22 cellular contexts compared by ENCODE assay signal in the genomic region with DNA sequence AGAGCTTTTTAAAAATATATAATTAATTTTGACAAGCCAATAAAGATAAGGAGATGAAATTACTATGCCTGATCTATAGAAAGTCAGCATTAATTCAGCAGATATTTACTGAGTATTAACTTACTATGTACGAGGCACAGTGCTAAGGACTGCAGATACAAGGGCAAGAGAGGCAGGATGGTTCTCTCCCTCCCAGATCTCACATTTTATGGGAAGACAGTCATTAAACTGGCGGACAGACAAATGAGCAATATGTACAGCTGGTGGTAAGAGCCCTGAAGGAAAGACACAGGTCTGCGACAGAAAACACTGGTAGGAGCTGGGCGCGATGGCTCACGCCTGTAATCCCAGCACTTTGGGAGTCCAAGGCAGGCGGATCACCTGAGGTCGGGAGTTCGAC. TPM values are rescaled to one million over a fixed set of nuclear protein-coding genes. Genes with fewer than 3 reads are reported as not detected.
"Had no signal": no experiment of that assay in that cellular context is flagged by ENCODE, and none has a peak within 500 bp of the region (broad histone marks: within the 10 kb centered on the region; RNA-seq: fewer than 3 reads in every experiment).

No MANE protein-coding gene starts in this region.

- DNase-seq: activated CD4-positive, alpha-beta T cell treated with anti-CD3 and anti-CD28 coated beads for 36 hours; activated CD4-positive, alpha-beta T cell treated with anti-CD3 and anti-CD28 coated beads, Interleukin-2, amount 50 U/mL, for 48 hours; activated CD4-positive, CD25-positive, alpha-beta regulatory T cell; activated CD8-positive, alpha-beta memory T cell treated with anti-CD3 and anti-CD28 coated beads for 24 hours; activated effector memory CD4-positive, alpha-beta T cell treated with Interleukin-2 at 50 U/mL for 16 hours; activated naive CD4-positive, alpha-beta T cell treated with Interleukin-2 at 50 U/mL for 16 hours; anterior cingulate cortex; endodermal cell; glutamatergic neuron; left ventricle myocardium inferior; naive B cell; right cardiac atrium; stimulated activated CD4-positive, alpha-beta T cell treated with anti-CD3 and anti-CD28 coated beads, Interleukin-2, amount 100 ng/mL, for 48 hours; stimulated activated naive CD4-positive, alpha-beta T cell treated with Interleukin-2 at 50 U/mL for 16 hours; T1000 had no signal

- H3K27me3 ChIP-seq: tibial nerve had no signal

- H3K9me3 ChIP-seq: left ventricle myocardium inferior, tibial nerve had no signal

- H3K36me3 ChIP-seq: left ventricle myocardium inferior, tibial nerve had no signal

- FAIRE-seq: bronchial epithelial cell, frontal cortex, islet of Langerhans had no signal

- ATAC-seq: activated CD4-positive, alpha-beta T cell treated with anti-CD3 and anti-CD28 coated beads for 36 hours; esophagus mucosa; right cardiac atrium had no signal

- H3K4me3 ChIP-seq: left ventricle myocardium inferior, lung, tibial nerve had no signal

- H3K27ac ChIP-seq: left ventricle myocardium inferior, tibial nerve had no signal

RNA-seq across cellular contexts. Expression of a gene that starts 36.8 kb away (rescaled TPM):
- total RNA-seq: activated CD4-positive, alpha-beta T cell treated with anti-CD3 and anti-CD28 coated beads for 36 hours; bronchial epithelial cell; esophagus mucosa; omental fat pad had no signal
